In genomic region chr9:110919055-110919445, GRCh38 we compare ENCODE assay signal across 1 cellular context.
TF ChIP-seq lines count a peak whose summit lies in the region.

No MANE protein-coding gene starts in this region.

TF ChIP-seq in HCT116, 20 proteins besides CTCF, POLR2A, EP300 and RAD21 (continued from another document):
- TF ChIP-seq FOSL1 (IDR thresholded peaks at IDR 0.05; ENCODE audit: low read depth), result no peak
- TF ChIP-seq, protein P1, sequence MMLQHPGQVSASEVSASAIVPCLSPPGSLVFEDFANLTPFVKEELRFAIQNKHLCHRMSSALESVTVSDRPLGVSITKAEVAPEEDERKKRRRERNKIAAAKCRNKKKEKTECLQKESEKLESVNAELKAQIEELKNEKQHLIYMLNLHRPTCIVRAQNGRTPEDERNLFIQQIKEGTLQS (IDR thresholded peaks at IDR 0.05), result no peak
- no peak for TF ChIP-seq CEBPB (IDR thresholded peaks at IDR 0.05; ENCODE audit: low read depth)
- TF ChIP-seq SRF (IDR thresholded peaks at IDR 0.05; ENCODE audit: low read depth), result no peak
- no peak for TF ChIP-seq YY1 (IDR thresholded peaks at IDR 0.05; ENCODE audit: extremely low read depth, insufficient replicate concordance, low read depth, low read length)
- no peak for TF ChIP-seq SIN3A (IDR thresholded peaks at IDR 0.05; ENCODE audit: low read depth)
- TF ChIP-seq EZH2phosphoT487 (IDR thresholded peaks at IDR 0.05; ENCODE audit: borderline replicate concordance), result no peak
- no peak for TF ChIP-seq EZH2 (IDR thresholded peaks at IDR 0.05)
- TF ChIP-seq, protein P2, sequence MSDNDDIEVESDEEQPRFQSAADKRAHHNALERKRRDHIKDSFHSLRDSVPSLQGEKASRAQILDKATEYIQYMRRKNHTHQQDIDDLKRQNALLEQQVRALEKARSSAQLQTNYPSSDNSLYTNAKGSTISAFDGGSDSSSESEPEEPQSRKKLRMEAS (IDR thresholded peaks at IDR 0.05), result no peak
- TF ChIP-seq POLR2AphosphoS5 (IDR thresholded peaks at IDR 0.05; ENCODE audit: low read depth, low read length), result no peak
